In the genomic region with DNA sequence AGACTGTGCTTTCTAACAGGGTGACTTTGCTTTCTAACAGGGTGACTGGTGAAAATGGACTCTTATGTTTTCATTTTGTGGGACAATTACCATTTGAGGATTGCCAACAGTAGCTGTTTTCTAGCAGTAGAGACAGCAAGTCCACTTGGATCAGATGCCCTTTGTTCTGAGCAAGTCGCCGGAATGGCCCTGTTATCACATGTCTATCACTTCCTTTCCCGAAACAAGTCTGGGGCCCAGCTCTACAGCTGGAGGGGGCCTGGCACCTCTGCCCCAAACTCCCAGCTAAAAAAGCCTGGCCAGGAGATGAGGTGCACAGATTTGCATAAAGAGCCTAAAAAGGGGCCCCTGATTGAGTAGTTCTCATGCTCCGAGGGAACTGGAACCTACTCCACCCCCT, we compare ENCODE assay signal across 13 cellular contexts. TPM values are rescaled to one million over a fixed set of nuclear protein-coding genes. Genes with fewer than 3 reads are reported as not detected.
DNase-seq lines count a peak whose midpoint lies in the region; ATAC-seq and TF ChIP-seq lines count a peak whose summit lies in the region.
"Had no signal": no experiment of that assay in that cellular context is flagged by ENCODE, and none has a peak within 500 bp of the region (broad histone marks: within the 10 kb centered on the region; RNA-seq: fewer than 3 reads in every experiment).

No MANE protein-coding gene starts in this region.

- H3K4me3 Mint-ChIP-seq in T-helper 2 cell treated with Interferon-gamma antibody and Interleukin-4, amounts not matched to agents 5 μg/mL and 100 μg/mL, for 36 hours, result peak overlapping the region; percentile 85
- peak overlapping the region; percentile 65 for H3K4me3 Mint-ChIP-seq in activated CD4-positive, alpha-beta memory T cell treated with anti-CD3 and anti-CD28 coated beads for 36 hours

- POLR2A ChIA-PET in activated CD4-positive, alpha-beta memory T cell treated with anti-CD3 and anti-CD28 coated beads for 36 hours (lab: Charles Lee), result interaction anchor here (1.0 to 1.5 kb wide), 2 partner anchors 16 to 157 kb away, joined by 3 to 4 read pairs; a partner anchor contains a TSS

- peaks cover 11 to 62% (median 44%) of the 10 kb centered on the region in 6 donors for H3K4me1 ChIP-seq in spleen

- CTCF ChIA-PET in activated CD4-positive, alpha-beta memory T cell treated with anti-CD3 and anti-CD28 coated beads for 36 hours (lab: Charles Lee), result interaction anchor here (0.8 to 1.1 kb wide), 5 partner anchors 10 to 148 kb away, joined by 3 to 5 read pairs (median 3); no protein-coding TSS in a partner anchor

- H3K4me3 ChIP-seq in spleen (no peak overlapping the region), WERI-Rb-1 (ENCODE audit: low read depth, low read length) (no peak overlapping the region)
- H3K4me3 ChIP-seq: MG63, SJCRH30 had no signal

- peaks cover 19% of the 10 kb centered on the region for H3K9me3 Mint-ChIP-seq in T-helper 2 cell treated with Interferon-gamma antibody and Interleukin-4, amounts not matched to agents 5 μg/mL and 100 μg/mL, for 36 hours
- peaks cover 6% of the 10 kb centered on the region for H3K9me3 Mint-ChIP-seq in activated CD4-positive, alpha-beta memory T cell treated with anti-CD3 and anti-CD28 coated beads for 36 hours

- H3K9me3 ChIP-seq in spleen (peaks cover 0 to 5% (median 0%) of the 10 kb centered on the region in 8 donors), WERI-Rb-1 (ENCODE audit: severe bottlenecking) (no peaks in the 10 kb centered on the region)
- H3K9me3 ChIP-seq: SJCRH30 had no signal

- H3K27me3 Mint-ChIP-seq in T-helper 2 cell treated with Interferon-gamma antibody and Interleukin-4, amounts not matched to agents 5 μg/mL and 100 μg/mL, for 36 hours (ENCODE audit: low read depth), result no peaks in the 10 kb centered on the region
- H3K27me3 Mint-ChIP-seq in activated CD4-positive, alpha-beta memory T cell treated with anti-CD3 and anti-CD28 coated beads for 36 hours, result no peaks in the 10 kb centered on the region

- H3K27ac Mint-ChIP-seq in T-helper 2 cell treated with Interferon-gamma antibody and Interleukin-4, amounts not matched to agents 5 μg/mL and 100 μg/mL, for 36 hours, result peak overlapping the region; percentile 99
- H3K27ac Mint-ChIP-seq in activated CD4-positive, alpha-beta memory T cell treated with anti-CD3 and anti-CD28 coated beads for 36 hours, result peak overlapping the region; percentile 96

- peak overlapping the region; percentile 66 to 92 (median 82) for H3K27ac ChIP-seq in spleen
- no peak overlapping the region for H3K27ac ChIP-seq in WERI-Rb-1
- H3K27ac ChIP-seq: SJCRH30 had no signal

- WGBS in spleen, 5 donors, result 64 to 76% (median 67%) methylated on average over 4 of the region's 4 CpGs

- H3K36me3 ChIP-seq in spleen (no peaks in the 10 kb centered on the region), WERI-Rb-1 (no peaks in the 10 kb centered on the region)
- H3K36me3 ChIP-seq: MG63, SJCRH30 had no signal

- intact Hi-C loops in activated CD4-positive, alpha-beta memory T cell treated with anti-CD3 and anti-CD28 coated beads for 36 hours (cut with micrococcal nuclease), result loop anchor here (5.0 kb wide), 1 partner anchor 297 kb away; a partner anchor contains a TSS
- intact Hi-C loops in spleen (cut with DNase I; ENCODE audit: low total_unique reads), result no loop called here

- TF ChIP-seq POLR2A in spleen (IDR thresholded peaks at IDR 0.05), result no peak

- ATAC-seq in GM21515 (IDR thresholded peaks at IDR 0.05; ENCODE audit: unreplicated experiment), result no peak

- TF ChIP-seq CTCF in spleen (IDR thresholded peaks at IDR 0.05 in 8 of 11, conservative IDR thresholded peaks at IDR 0.05 in 3 of 11), result no peak
- no peak for TF ChIP-seq CTCF in WERI-Rb-1 (IDR thresholded peaks at IDR 0.05; ENCODE audit: low read depth, low read length)

- peaks cover 80% of the 10 kb centered on the region for H3K4me1 Mint-ChIP-seq in T-helper 2 cell treated with Interferon-gamma antibody and Interleukin-4, amounts not matched to agents 5 μg/mL and 100 μg/mL, for 36 hours (ENCODE audit: low read depth)
- peaks cover 81% of the 10 kb centered on the region for H3K4me1 Mint-ChIP-seq in activated CD4-positive, alpha-beta memory T cell treated with anti-CD3 and anti-CD28 coated beads for 36 hours (ENCODE audit: low read depth)

- H3K36me3 Mint-ChIP-seq in T-helper 2 cell treated with Interferon-gamma antibody and Interleukin-4, amounts not matched to agents 5 μg/mL and 100 μg/mL, for 36 hours (ENCODE audit: low read depth), result peaks cover 35% of the 10 kb centered on the region
- peaks cover 11% of the 10 kb centered on the region for H3K36me3 Mint-ChIP-seq in activated CD4-positive, alpha-beta memory T cell treated with anti-CD3 and anti-CD28 coated beads for 36 hours

- DNase-seq in T-helper 2 cell treated with Interferon-gamma antibody and Interleukin-4, amounts not matched to agents 5 μg/mL and 100 μg/mL, for 36 hours (ENCODE audit: low spot score), result no peak
- DNase-seq in T-helper 2 cell, result no peak
- no peak for DNase-seq in activated CD4-positive, alpha-beta memory T cell treated with anti-CD3 and anti-CD28 coated beads for 36 hours
- DNase-seq in foreskin melanocyte, result peak; percentile 29
- DNase-seq in spleen, result no peak
- no peak for DNase-seq in GM19240 (ENCODE audit: insufficient read length, low spot score)
- no peak for DNase-seq in WERI-Rb-1
- DNase-seq: 8988T, DMS79, NCI-H510A, SJCRH30 had no signal

- H3K27me3 ChIP-seq in spleen (replicated peaks in 1 of 7) (no peaks in the 10 kb centered on the region), WERI-Rb-1 (ENCODE audit: insufficient read depth, low read depth, severe bottlenecking) (peaks cover 6% of the 10 kb centered on the region)
- H3K27me3 ChIP-seq: MG63, SJCRH30 had no signal

RNA-seq across cellular contexts. Expression of a gene that starts 44.6 kb away (rescaled TPM):
- total RNA-seq in activated CD4-positive, alpha-beta memory T cell treated with anti-CD3 and anti-CD28 coated beads for 36 hours, result 1 to 10 TPM in 1 of 2 experiments, under 1 TPM in 1; 0.93 to 1.8 TPM
- total RNA-seq in spleen, result 1,000 to 10,000 TPM in 1 of 7 donors, 100 to 1,000 TPM in 6; 156 to 1,022 (median 509) TPM
- polyA plus RNA-seq in spleen, result 10 to 100 TPM in 2 of 3 donors, 1 to 10 TPM in 1; 8.4 to 18.4 (median 17.2) TPM

Comparison
In these comparisons a context has a peak if more than half of its experiments do, and no peak if none do; other contexts are left out.
1. RNA of a gene that starts 44.6 kb away (total RNA-seq): 156 to 1,022 TPM in spleen; 0.93 to 1.8 TPM in activated CD4-positive, alpha-beta memory T cell treated with anti-CD3 and anti-CD28 coated beads for 36 hours; every median in the first group is over 10 times any median in the second.